Comparison of ENCODE assay signal across 10 cellular contexts in genomic region chr15:60795889-60796288, GRCh38.
A peak's percentile ranks its signal among the peaks of the same experiment; 100 is the strongest.
DNase-seq lines count a peak whose midpoint lies in the region; ATAC-seq and TF ChIP-seq lines count a peak whose summit lies in the region.
"Had no signal": no experiment of that assay in that cellular context is flagged by ENCODE, and none has a peak within 500 bp of the region (broad histone marks: within the 10 kb centered on the region; RNA-seq: fewer than 3 reads in every experiment).

No MANE protein-coding gene starts in this region.

- H3K27ac ChIP-seq in substantia nigra (ENCODE audit: low read depth, low read length, poor library complexity, severe bottlenecking) (no peak overlapping the region), mammary epithelial cell (ENCODE audit: insufficient read depth, low read depth, low read length) (no peak overlapping the region), tibial artery (no peak overlapping the region)
- H3K27ac ChIP-seq: cardiac muscle cell, tibial nerve had no signal

- WGBS in mammary epithelial cell (ENCODE audit: low coverage, missing lambda C conversion rate): 65% methylated on average over 4 of the region's 4 CpGs

- intact Hi-C loops in mammary epithelial cell (cut with micrococcal nuclease): loop anchor here (10.0 kb wide), 1 partner anchor 201 kb away; no protein-coding TSS in a partner anchor
- intact Hi-C loops in tibial artery (cut with DNase I; ENCODE audit: low total_unique reads): no loop called here

- no peaks in the 10 kb centered on the region for H3K27me3 Mint-ChIP-seq in activated naive CD4-positive, alpha-beta T cell treated with anti-CD3 and anti-CD28 coated beads, Interleukin-2, amount 50 U/mL, for 24 hours

- no peak for TF ChIP-seq CTCF in GM13976 (IDR thresholded peaks at IDR 0.05; ENCODE audit: borderline replicate concordance, control extremely low read depth, extremely low read depth, insufficient read depth, missing control alignments)
- TF ChIP-seq CTCF in mammary epithelial cell (conservative IDR thresholded peaks at IDR 0.05 in 1 of 2, IDR thresholded peaks at IDR 0.05 in 1 of 2; ENCODE audit: extremely low read depth in 1 of 2, insufficient read depth in 1 of 2, low read depth in 1 of 2, low read length in 2 of 2): no peak
- no peak for TF ChIP-seq CTCF in tibial artery (IDR thresholded peaks at IDR 0.05)

- ATAC-seq in GM19395 (IDR thresholded peaks at IDR 0.05; ENCODE audit: unreplicated experiment): peak; percentile 96
- ATAC-seq in HG03060 (IDR thresholded peaks at IDR 0.05; ENCODE audit: low read depth, unreplicated experiment): peak; percentile 79

- H3K4me2 ChIP-seq in mammary epithelial cell (ENCODE audit: insufficient read depth, low read depth, low read length): no peak overlapping the region

- peaks cover 9% of the 10 kb centered on the region for H3K9me3 Mint-ChIP-seq in activated naive CD4-positive, alpha-beta T cell treated with anti-CD3 and anti-CD28 coated beads, Interleukin-2, amount 50 U/mL, for 24 hours

- H3K27me3 ChIP-seq in mammary epithelial cell (ENCODE audit: insufficient read depth, low read length) (no peaks in the 10 kb centered on the region), tibial artery (no peaks in the 10 kb centered on the region)
- H3K27me3 ChIP-seq: cardiac muscle cell, tibial nerve had no signal

- H3K9ac ChIP-seq in mammary epithelial cell (ENCODE audit: insufficient read depth, low read length): no peak overlapping the region

- H2AFZ ChIP-seq in mammary epithelial cell (ENCODE audit: low read depth, low read length): no peak overlapping the region

- peaks cover 49% of the 10 kb centered on the region for H3K4me1 Mint-ChIP-seq in activated naive CD4-positive, alpha-beta T cell treated with anti-CD3 and anti-CD28 coated beads, Interleukin-2, amount 50 U/mL, for 24 hours

- BruUV-seq in mammary epithelial cell (replicated peaks; lab: Mats Ljungman, UMichigan): no TSS peak

- dilution Hi-C loops in mammary epithelial cell (cut with HindIII; ENCODE audit: low sequenced_read_pairs): loop anchor here (5.0 kb wide), 1 partner anchor 56 kb away; no protein-coding TSS in a partner anchor

- H3K4me3 ChIP-seq in mammary epithelial cell (replicated peaks in 1 of 3; ENCODE audit: insufficient read depth in 1 of 3, low read depth in 2 of 3, low read length in 3 of 3): no peak overlapping the region
- H3K4me3 ChIP-seq in tibial artery: no peak overlapping the region
- H3K4me3 ChIP-seq: cardiac muscle cell, tibial nerve had no signal

- peak overlapping the region; percentile 73 for H3K27ac Mint-ChIP-seq in activated naive CD4-positive, alpha-beta T cell treated with anti-CD3 and anti-CD28 coated beads, Interleukin-2, amount 50 U/mL, for 24 hours

- peak overlapping the region; percentile 11 for H3K4me3 Mint-ChIP-seq in activated naive CD4-positive, alpha-beta T cell treated with anti-CD3 and anti-CD28 coated beads, Interleukin-2, amount 50 U/mL, for 24 hours

- peaks cover 11% of the 10 kb centered on the region for H3K36me3 Mint-ChIP-seq in activated naive CD4-positive, alpha-beta T cell treated with anti-CD3 and anti-CD28 coated beads, Interleukin-2, amount 50 U/mL, for 24 hours

- H3K4me1 ChIP-seq in mammary epithelial cell (ENCODE audit: insufficient read depth, low read length) (no peaks in the 10 kb centered on the region), tibial artery (peaks cover 0 to 5% (median 0%) of the 10 kb centered on the region in 4 donors)

- H3K36me3 ChIP-seq in mammary epithelial cell (ENCODE audit: insufficient read depth, low read length) (no peaks in the 10 kb centered on the region), tibial artery (no peaks in the 10 kb centered on the region)
- H3K36me3 ChIP-seq: cardiac muscle cell, tibial nerve had no signal

- in situ Hi-C loops in GM13976 (cut with MboI; ENCODE audit: low sequenced_read_pairs, unreplicated experiment): no loop called here
- in situ Hi-C loops in mammary epithelial cell (cut with MboI; ENCODE audit: low sequenced_read_pairs in 2 of 2): no loop called here

- CTCF ChIA-PET in mammary epithelial cell (lab: Charles Lee; ENCODE audit: low non-redundant PET): no interaction called here

- H4K20me1 ChIP-seq in mammary epithelial cell (ENCODE audit: insufficient read depth, low read length): no peaks in the 10 kb centered on the region

- DNase-seq in GM13976 (ENCODE audit: low spot score) (peak; percentile 58), substantia nigra (lab: John Stamatoyannopoulos, UW) (no peak), mammary epithelial cell (no peak), iPS-NIHi7 (ENCODE audit: extremely low spot score) (no peak), tibial artery (no peak)

- no peaks in the 10 kb centered on the region for H3K79me2 ChIP-seq in mammary epithelial cell (ENCODE audit: insufficient read depth, low read length)

- H3K9me3 ChIP-seq in mammary epithelial cell (replicated peaks; ENCODE audit: insufficient read depth, low read length): no peaks in the 10 kb centered on the region
- peaks cover 0 to 17% (median 0%) of the 10 kb centered on the region in 3 donors for H3K9me3 ChIP-seq in tibial artery
